12 cellular contexts compared by ENCODE assay signal in the genomic region with DNA sequence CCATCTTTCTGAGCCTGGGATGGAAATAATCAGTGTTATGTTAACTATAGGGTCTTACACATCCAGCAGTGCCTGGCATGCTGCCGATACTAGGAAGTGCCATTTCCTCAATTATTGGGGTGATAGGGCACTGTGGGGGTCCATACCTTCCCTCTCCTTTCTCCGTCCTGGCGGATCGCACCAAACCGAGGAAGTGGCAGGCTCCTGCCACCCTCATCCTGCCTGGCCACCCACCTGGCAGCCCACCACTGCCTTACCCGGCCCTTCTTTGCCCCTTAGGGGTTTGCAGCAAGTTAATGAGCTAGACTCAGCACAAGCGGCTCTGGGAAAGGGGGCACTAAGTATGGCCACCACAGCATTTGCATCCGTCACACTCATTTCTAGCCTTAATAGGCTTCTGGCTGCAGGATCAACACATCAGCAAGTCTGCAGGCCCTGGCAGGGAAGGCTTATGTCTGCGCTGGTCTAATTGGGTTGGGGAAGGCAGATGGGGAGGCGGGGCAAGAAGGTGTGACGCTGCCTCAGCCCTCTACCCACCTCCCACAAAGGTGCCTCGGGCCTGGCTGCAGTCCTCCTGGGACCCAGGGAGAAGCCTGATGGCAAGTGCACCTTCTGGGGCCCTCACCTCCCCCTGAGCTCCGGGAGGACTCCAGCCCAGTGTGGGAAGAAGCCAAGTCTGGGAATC. TPM values are rescaled to one million over a fixed set of nuclear protein-coding genes. Genes with fewer than 3 reads are reported as not detected.
A peak's percentile ranks its signal among the peaks of the same experiment; 100 is the strongest.
DNase-seq lines count a peak whose midpoint lies in the region; ATAC-seq, FAIRE-seq and TF ChIP-seq lines count a peak whose summit lies in the region.
"Had no signal": no experiment of that assay in that cellular context is flagged by ENCODE, and none has a peak within 500 bp of the region (broad histone marks: within the 10 kb centered on the region; RNA-seq: fewer than 3 reads in every experiment).

No MANE protein-coding gene starts in this region.

- H3K9me3 Mint-ChIP-seq in natural killer cell, result no peaks in the 10 kb centered on the region
- no peaks in the 10 kb centered on the region for H3K9me3 Mint-ChIP-seq in natural killer cell treated with Interleukin-12 subunit alpha and Interleukin-12 subunit beta and Interleukin-15 and Interleukin-18, amount 100 ng/mL, for 72 hours
- H3K9me3 Mint-ChIP-seq: activated naive CD4-positive, alpha-beta T cell treated with anti-CD3 and anti-CD28 coated beads, Interleukin-2, amount 50 U/mL, for 72 hours had no signal

- TF ChIP-seq CTCF in natural killer cell (IDR thresholded peaks at IDR 0.05), result no peak

- H3K27ac Mint-ChIP-seq in natural killer cell, result no peak overlapping the region
- no peak overlapping the region for H3K27ac Mint-ChIP-seq in natural killer cell treated with Interleukin-12 subunit alpha and Interleukin-12 subunit beta and Interleukin-15 and Interleukin-18, amount 100 ng/mL, for 72 hours

- no peak for ATAC-seq in natural killer cell
- no peak for ATAC-seq in natural killer cell treated with Interleukin-12 subunit alpha and Interleukin-12 subunit beta and Interleukin-15 and Interleukin-18, amount 100 ng/mL, for 72 hours
- ATAC-seq in sciatic nerve, result no peak
- ATAC-seq in GM19328 (IDR thresholded peaks at IDR 0.05; ENCODE audit: unreplicated experiment), result no peak

- FAIRE-seq in frontal cortex (lab: Jason Lieb, UNC), result no peak

- H3K27me3 Mint-ChIP-seq in natural killer cell (ENCODE audit: low read depth in 2 of 2), result peaks cover 16 to 24% of the 10 kb centered on the region in 2 donors
- peaks cover 16 to 18% of the 10 kb centered on the region in 2 donors for H3K27me3 Mint-ChIP-seq in natural killer cell treated with Interleukin-12 subunit alpha and Interleukin-12 subunit beta and Interleukin-15 and Interleukin-18, amount 100 ng/mL, for 72 hours

- peaks cover 31% of the 10 kb centered on the region for H3K27me3 ChIP-seq in NT2/D1 (ENCODE audit: insufficient read depth, insufficient read length)

- peaks cover 33% of the 10 kb centered on the region for H3K4me1 ChIP-seq in NT2/D1 (ENCODE audit: insufficient read depth, insufficient read length)

- no peak for DNase-seq in natural killer cell
- DNase-seq in natural killer cell treated with Interleukin-12 subunit alpha and Interleukin-12 subunit beta and Interleukin-15 and Interleukin-18, amount 100 ng/mL, for 72 hours (ENCODE audit: low spot score), result no peak
- DNase-seq in NT2/D1 (ENCODE audit: low read depth, low spot score), result no peak
- DNase-seq in germinal center (ENCODE audit: low spot score), result peak; percentile 79
- DNase-seq in sciatic nerve (ENCODE audit: low spot score), result no peak
- no peak for DNase-seq in frontal cortex (ENCODE audit: low spot score in 2 of 2)
- DNase-seq in amygdala (lab: John Stamatoyannopoulos, UW), result no peak

- H3K9ac ChIP-seq in NT2/D1 (ENCODE audit: insufficient read length, low read depth), result peak overlapping the region; percentile 66
- H3K9ac ChIP-seq: parathyroid adenoma had no signal

- H3K4me1 Mint-ChIP-seq in natural killer cell, result peaks cover 12 to 25% of the 10 kb centered on the region in 2 donors
- H3K4me1 Mint-ChIP-seq in natural killer cell treated with Interleukin-12 subunit alpha and Interleukin-12 subunit beta and Interleukin-15 and Interleukin-18, amount 100 ng/mL, for 72 hours (ENCODE audit: low read depth in 2 of 2), result peaks cover 16 to 19% of the 10 kb centered on the region in 2 donors

- H3K4me3 Mint-ChIP-seq in natural killer cell, result peak overlapping the region; percentile 31
- no peak overlapping the region for H3K4me3 Mint-ChIP-seq in natural killer cell treated with Interleukin-12 subunit alpha and Interleukin-12 subunit beta and Interleukin-15 and Interleukin-18, amount 100 ng/mL, for 72 hours

- H3K9me3 ChIP-seq in NT2/D1 (ENCODE audit: insufficient read depth, low read length), result no peaks in the 10 kb centered on the region
- H3K9me3 ChIP-seq: lower lobe of right lung, transverse colon had no signal

- intact Hi-C loops in natural killer cell (cut with micrococcal nuclease) (loop anchor here (1.0 to 2.0 kb wide), 2 partner anchors 243 to 248 kb away; no protein-coding TSS in a partner anchor), sciatic nerve (cut with DNase I) (no loop called here)

- H3K36me3 Mint-ChIP-seq in natural killer cell, result no peaks in the 10 kb centered on the region
- H3K36me3 Mint-ChIP-seq in natural killer cell treated with Interleukin-12 subunit alpha and Interleukin-12 subunit beta and Interleukin-15 and Interleukin-18, amount 100 ng/mL, for 72 hours, result no peaks in the 10 kb centered on the region
- H3K36me3 Mint-ChIP-seq: activated naive CD4-positive, alpha-beta T cell treated with anti-CD3 and anti-CD28 coated beads, Interleukin-2, amount 50 U/mL, for 72 hours had no signal

- no peak overlapping the region for H3K4me3 ChIP-seq in NT2/D1 (ENCODE audit: insufficient read length, low read depth)

- peaks cover 36% of the 10 kb centered on the region for H3K36me3 ChIP-seq in NT2/D1 (ENCODE audit: insufficient read depth, insufficient read length, low read length)
- H3K36me3 ChIP-seq: lower lobe of right lung, transverse colon had no signal

RNA-seq across cellular contexts. Expression of gene DCAKD, which starts 28.6 kb away (rescaled TPM):
- total RNA-seq in natural killer cell (10 to 100 TPM; 15.4 to 21.4 (median 21.1) TPM), sciatic nerve (40.9 TPM), frontal cortex (48.5 TPM)
- 10 to 100 TPM; 17.9 to 36.4 TPM for total RNA-seq in natural killer cell treated with Interleukin-12 subunit alpha and Interleukin-12 subunit beta and Interleukin-15 and Interleukin-18, amount 100 ng/mL, for 72 hours

RNA-seq across cellular contexts. Expression of gene NMT1, which starts 38.3 kb away (rescaled TPM):
- total RNA-seq in natural killer cell (10 to 100 TPM; 56.6 to 94.7 (median 77.6) TPM), sciatic nerve (98.4 TPM), frontal cortex (29.3 TPM)
- total RNA-seq in natural killer cell treated with Interleukin-12 subunit alpha and Interleukin-12 subunit beta and Interleukin-15 and Interleukin-18, amount 100 ng/mL, for 72 hours, result 100 to 1,000 TPM; 147 to 161 TPM

RNA-seq across cellular contexts. Expression of gene C1QL1, which starts 54.7 kb away (rescaled TPM):
- total RNA-seq in natural killer cell, result not detected
- total RNA-seq in natural killer cell treated with Interleukin-12 subunit alpha and Interleukin-12 subunit beta and Interleukin-15 and Interleukin-18, amount 100 ng/mL, for 72 hours, result not detected
- 6.0 TPM for total RNA-seq in sciatic nerve
- 1.2 TPM for total RNA-seq in frontal cortex
- total RNA-seq: lower lobe of right lung had no signal
